Comparison of ENCODE assay signal across 8 cellular contexts in genomic region chr17:76681222-76682137, GRCh38. TPM values are rescaled to one million over a fixed set of nuclear protein-coding genes. Genes with fewer than 3 reads are reported as not detected.
DNase-seq lines count a peak whose midpoint lies in the region; ATAC-seq and TF ChIP-seq lines count a peak whose summit lies in the region.

No MANE protein-coding gene starts in this region.

- peaks cover 0 to 47% of the 10 kb centered on the region in 2 experiments; a peak in 2 of 3 replicates for H3K36me3 ChIP-seq in HEK293 (ENCODE audit: control insufficient read depth in 2 of 2, insufficient read depth in 1 of 2, low read length in 2 of 2)

- H3K27ac ChIP-seq in HEK293 (ENCODE audit: extremely low read depth, low read depth, low read length): no peak overlapping the region

- no peak overlapping the region for H3K4me3 ChIP-seq in HEK293 (ENCODE audit: low read depth, low read length)

- POLR2A ChIA-PET in HEK293 (lab: Yijun Ruan, JAX): interaction anchor here (0.6 to 2.2 kb wide), 15 partner anchors 9 to 124 kb away, joined by 3 to 15 read pairs (median 5); no protein-coding TSS in a partner anchor

- H3K4me3 Mint-ChIP-seq in activated CD8-positive, alpha-beta memory T cell treated with anti-CD3 and anti-CD28 coated beads, Interleukin-2, amount 10 ng/mL, durations not matched to agents 7 days and 5 days: no peak overlapping the region

- no peak overlapping the region for H3K27ac Mint-ChIP-seq in activated CD8-positive, alpha-beta memory T cell treated with anti-CD3 and anti-CD28 coated beads, Interleukin-2, amount 10 ng/mL, durations not matched to agents 7 days and 5 days

- no peaks in the 10 kb centered on the region for H3K9me3 Mint-ChIP-seq in activated CD8-positive, alpha-beta memory T cell treated with anti-CD3 and anti-CD28 coated beads, Interleukin-2, amount 10 ng/mL, durations not matched to agents 7 days and 5 days (ENCODE audit: low read depth)

- H3K4me1 Mint-ChIP-seq in activated CD8-positive, alpha-beta memory T cell treated with anti-CD3 and anti-CD28 coated beads, Interleukin-2, amount 10 ng/mL, durations not matched to agents 7 days and 5 days: peaks cover 12% of the 10 kb centered on the region

- TF ChIP-seq CTCF in HEK293 (tag by site-specific recombination; IDR thresholded peaks at IDR 0.05): peak; percentile 88

- H3K36me3 Mint-ChIP-seq in activated CD8-positive, alpha-beta memory T cell treated with anti-CD3 and anti-CD28 coated beads, Interleukin-2, amount 10 ng/mL, durations not matched to agents 7 days and 5 days: no peaks in the 10 kb centered on the region

- no peaks in the 10 kb centered on the region for H3K27me3 Mint-ChIP-seq in activated CD8-positive, alpha-beta memory T cell treated with anti-CD3 and anti-CD28 coated beads, Interleukin-2, amount 10 ng/mL, durations not matched to agents 7 days and 5 days

- H3K9me3 ChIP-seq in HEK293 (ENCODE audit: control insufficient read depth, insufficient read depth, low read depth, low read length): no peaks in the 10 kb centered on the region

- ATAC-seq in activated CD8-positive, alpha-beta memory T cell treated with anti-CD3 and anti-CD28 coated beads, Interleukin-2, amount 10 ng/mL, durations not matched to agents 7 days and 5 days: peak; percentile 70
- no peak for ATAC-seq in GM18868 (IDR thresholded peaks at IDR 0.05; ENCODE audit: unreplicated experiment)

- CTCF ChIA-PET in HEK293 (lab: Yijun Ruan, JAX): interaction anchor here (0.5 to 14.2 kb wide), 58 partner anchors 8 to 1447 kb away, joined by 3 to 175 read pairs (median 5); partner anchors contain the start of genes AANAT, MXRA7 and ST6GALNAC2
- CTCF ChIA-PET in activated CD8-positive, alpha-beta memory T cell treated with anti-CD3 and anti-CD28 coated beads, Interleukin-2, amount 10 ng/mL, durations not matched to agents 7 days and 5 days (lab: Charles Lee): interaction anchor here (0.6 to 4.1 kb wide), 29 partner anchors 9 to 283 kb away, joined by 3 to 50 read pairs (median 5); partner anchors contain the start of gene MXRA7

- DNase-seq in AML-193 (lab: John Stamatoyannopoulos, UW) (peak; percentile 68 to 72), NOMO-1 (lab: John Stamatoyannopoulos, UW; ENCODE audit: unreplicated experiment in 2 of 2) (peak; percentile 49 to 60), epidermal melanocyte (ENCODE audit: insufficient read length, low spot score) (peak; percentile 74), myocyte (ENCODE audit: low read depth) (peak; percentile 96)
- peak; percentile 82 for DNase-seq in activated CD8-positive, alpha-beta memory T cell treated with anti-CD3 and anti-CD28 coated beads, Interleukin-2, amount 10 ng/mL, durations not matched to agents 7 days and 5 days
- peak; percentile 41 to 49 for DNase-seq in stimulated activated CD8-positive, alpha-beta memory T cell treated with anti-CD3 and anti-CD28 coated beads, Interleukin-7, amount 100 ng/mL, for 1 hour (ENCODE audit: low read depth in 2 of 2)

- no peaks in the 10 kb centered on the region for H3K4me1 ChIP-seq in HEK293 (ENCODE audit: control insufficient read depth, insufficient read depth, low read length)

TF ChIP-seq in HEK293, 187 proteins besides CTCF, POLR2A, EP300 and RAD21 (continues in another document):
- no peak for TF ChIP-seq ZNF140 (tag by site-specific recombination; IDR thresholded peaks at IDR 0.05)
- no peak for TF ChIP-seq PRDM6 (tag by site-specific recombination; IDR thresholded peaks at IDR 0.05)
- no peak for TF ChIP-seq ZNF10 (tag by site-specific recombination; IDR thresholded peaks at IDR 0.05)
- TF ChIP-seq ZNF768 (tag by site-specific recombination; IDR thresholded peaks at IDR 0.05): no peak
- no peak for TF ChIP-seq MEIS1 (CRISPR knock-in tag; IDR thresholded peaks at IDR 0.05; ENCODE audit: borderline replicate concordance)
- TF ChIP-seq ZNF18 (tag by site-specific recombination; IDR thresholded peaks at IDR 0.05): peak; percentile 55; the same call in 1 of the 2 replicates
- no peak for TF ChIP-seq ZNF629 (tag by site-specific recombination; IDR thresholded peaks at IDR 0.05)
- 0 out of 2 replicates have a peak, but pooled peaks have one; percentile 32 for TF ChIP-seq SP7 (tag by site-specific recombination; IDR thresholded peaks at IDR 0.05)
- no peak for TF ChIP-seq GLIS2 (tag by site-specific recombination; IDR thresholded peaks at IDR 0.05)
- TF ChIP-seq GFI1B (tag by site-specific recombination; IDR thresholded peaks at IDR 0.05): no peak
- TF ChIP-seq, protein P1, sequence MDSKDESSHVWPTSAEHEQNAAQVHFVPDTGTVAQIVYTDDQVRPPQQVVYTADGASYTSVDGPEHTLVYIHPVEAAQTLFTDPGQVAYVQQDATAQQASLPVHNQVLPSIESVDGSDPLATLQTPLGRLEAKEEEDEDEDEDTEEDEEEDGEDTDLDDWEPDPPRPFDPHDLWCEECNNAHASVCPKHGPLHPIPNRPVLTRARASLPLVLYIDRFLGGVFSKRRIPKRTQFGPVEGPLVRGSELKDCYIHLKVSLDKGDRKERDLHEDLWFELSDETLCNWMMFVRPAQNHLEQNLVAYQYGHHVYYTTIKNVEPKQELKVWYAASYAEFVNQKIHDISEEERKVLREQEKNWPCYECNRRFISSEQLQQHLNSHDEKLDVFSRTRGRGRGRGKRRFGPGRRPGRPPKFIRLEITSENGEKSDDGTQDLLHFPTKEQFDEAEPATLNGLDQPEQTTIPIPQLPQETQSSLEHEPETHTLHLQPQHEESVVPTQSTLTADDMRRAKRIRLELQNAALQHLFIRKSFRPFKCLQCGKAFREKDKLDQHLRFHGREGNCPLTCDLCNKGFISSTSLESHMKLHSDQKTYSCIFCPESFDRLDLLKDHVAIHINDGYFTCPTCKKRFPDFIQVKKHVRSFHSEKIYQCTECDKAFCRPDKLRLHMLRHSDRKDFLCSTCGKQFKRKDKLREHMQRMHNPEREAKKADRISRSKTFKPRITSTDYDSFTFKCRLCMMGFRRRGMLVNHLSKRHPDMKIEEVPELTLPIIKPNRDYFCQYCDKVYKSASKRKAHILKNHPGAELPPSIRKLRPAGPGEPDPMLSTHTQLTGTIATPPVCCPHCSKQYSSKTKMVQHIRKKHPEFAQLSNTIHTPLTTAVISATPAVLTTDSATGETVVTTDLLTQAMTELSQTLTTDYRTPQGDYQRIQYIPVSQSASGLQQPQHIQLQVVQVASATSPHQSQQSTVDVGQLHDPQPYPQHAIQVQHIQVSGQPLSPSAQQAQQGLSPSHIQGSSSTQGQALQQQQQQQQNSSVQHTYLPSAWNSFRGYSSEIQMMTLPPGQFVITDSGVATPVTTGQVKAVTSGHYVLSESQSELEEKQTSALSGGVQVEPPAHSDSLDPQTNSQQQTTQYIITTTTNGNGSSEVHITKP (tag by site-specific recombination; IDR thresholded peaks at IDR 0.05): peak; percentile 66
- TF ChIP-seq SP3 (tag by site-specific recombination; IDR thresholded peaks at IDR 0.05): no peak
- peak; percentile 67; the same call in 1 of the 2 replicates for TF ChIP-seq ZSCAN30 (tag by site-specific recombination; IDR thresholded peaks at IDR 0.05)
- no peak for TF ChIP-seq ZNF169 (tag by site-specific recombination; IDR thresholded peaks at IDR 0.05)
- no peak for TF ChIP-seq ZNF157 (tag by site-specific recombination; IDR thresholded peaks at IDR 0.05)
- TF ChIP-seq ZNF747 (tag by site-specific recombination; IDR thresholded peaks at IDR 0.05): no peak
- no peak for TF ChIP-seq TRIM28 (IDR thresholded peaks at IDR 0.05; ENCODE audit: borderline replicate concordance, low read length)

RNA-seq across cellular contexts. Expression of gene MXRA7, which starts 29.3 kb away (rescaled TPM):
- 10 to 100 TPM; 29.8 to 32.0 TPM for total RNA-seq in activated CD8-positive, alpha-beta memory T cell treated with anti-CD3 and anti-CD28 coated beads, Interleukin-2, amount 10 ng/mL, durations not matched to agents 7 days and 5 days
- total RNA-seq in myocyte: 716 and 760 TPM in 2 replicates
- polyA plus RNA-seq in myocyte (2012): 625 TPM

RNA-seq across cellular contexts. Expression of gene ST6GALNAC1, which starts 37.9 kb away (rescaled TPM):
- not detected for total RNA-seq in activated CD8-positive, alpha-beta memory T cell treated with anti-CD3 and anti-CD28 coated beads, Interleukin-2, amount 10 ng/mL, durations not matched to agents 7 days and 5 days
- 0.21 TPM in 1 of 2 replicates, not detected in the other for total RNA-seq in myocyte
- polyA plus RNA-seq in myocyte (2012): not detected

RNA-seq across cellular contexts. Expression of gene JMJD6, which starts 44.9 kb away (rescaled TPM):
- total RNA-seq in activated CD8-positive, alpha-beta memory T cell treated with anti-CD3 and anti-CD28 coated beads, Interleukin-2, amount 10 ng/mL, durations not matched to agents 7 days and 5 days: 10 to 100 TPM; 60.6 to 72.8 TPM
- total RNA-seq in myocyte: 22.5 and 33.8 TPM in 2 replicates
- polyA plus RNA-seq in myocyte (2012): 31.8 TPM

RNA-seq across cellular contexts. Expression of gene METTL23, which starts 45.2 kb away (rescaled TPM):
- 10 to 100 TPM; 40.3 to 42.1 TPM for total RNA-seq in activated CD8-positive, alpha-beta memory T cell treated with anti-CD3 and anti-CD28 coated beads, Interleukin-2, amount 10 ng/mL, durations not matched to agents 7 days and 5 days
- total RNA-seq in myocyte: 34.8 and 35.8 TPM in 2 replicates
- polyA plus RNA-seq in myocyte (2012): 40.8 TPM

RNA-seq across cellular contexts. Expression of gene SRSF2, which starts 55.7 kb away (rescaled TPM):
- 100 to 1,000 TPM; 443 to 471 TPM for total RNA-seq in activated CD8-positive, alpha-beta memory T cell treated with anti-CD3 and anti-CD28 coated beads, Interleukin-2, amount 10 ng/mL, durations not matched to agents 7 days and 5 days
- 154 and 180 TPM in 2 replicates for total RNA-seq in myocyte
- polyA plus RNA-seq in myocyte (2012): 124 TPM

Comparison
In these comparisons a context has a peak if more than half of its experiments do, and no peak if none do; other contexts are left out.
1. DNase-seq: peak in every context shown above with its lines; median percentile 96 in myocyte; 82 in activated CD8-positive, alpha-beta memory T cell treated with anti-CD3 and anti-CD28 coated beads, Interleukin-2, amount 10 ng/mL, durations not matched to agents 7 days and 5 days; 74 in epidermal melanocyte; 70 in AML-193; 54 in NOMO-1; 45 in stimulated activated CD8-positive, alpha-beta memory T cell treated with anti-CD3 and anti-CD28 coated beads, Interleukin-7, amount 100 ng/mL, for 1 hour.
2. RNA of gene MXRA7, which starts 29.3 kb away (total RNA-seq): 716 to 760 TPM in myocyte; 29.8 to 32.0 TPM in activated CD8-positive, alpha-beta memory T cell treated with anti-CD3 and anti-CD28 coated beads, Interleukin-2, amount 10 ng/mL, durations not matched to agents 7 days and 5 days; every median in the first group is over 10 times any median in the second.